ENCODE assay signal across 22 cellular contexts in genomic region chr3:123743121-123743520, GRCh38.
"Had no signal": no experiment of that assay in that cellular context is flagged by ENCODE, and none has a peak within 500 bp of the region (broad histone marks: within the 10 kb centered on the region; RNA-seq: fewer than 3 reads in every experiment).

No MANE protein-coding gene starts in this region.

- H3K4me1 ChIP-seq: gastrocnemius medialis, heart left ventricle had no signal

- H3K9me3 Mint-ChIP-seq: activated CD4-positive, alpha-beta memory T cell treated with anti-CD3 and anti-CD28 coated beads, Interleukin-2, amount 10 ng/mL, durations not matched to agents 7 days and 5 days; activated naive CD4-positive, alpha-beta T cell treated with anti-CD3 and anti-CD28 coated beads for 36 hours; activated T-helper 2 cell treated with anti-CD3 and anti-CD28 coated beads, Interferon-gamma antibody, Interleukin-2, Interleukin-4, amounts not matched to agents 10 μg/mL and 5 μg/mL and 100 μg/mL, durations not matched to agents 14 hours and 24 hours and 36 hours; central memory CD8-positive, alpha-beta T cell; dendritic cell treated with granulocyte-macrophage colony-stimulating factor and Interleukin-4, amounts not matched to agents 40 ng/mL and 50 ng/mL, for 4 days; neural progenitor cell; type B pancreatic cell had no signal

- ATAC-seq: activated CD8-positive, alpha-beta memory T cell treated with anti-CD3 and anti-CD28 coated beads, Interleukin-2, amount 10 ng/mL, durations not matched to agents 7 days and 5 days; gastrocnemius medialis; heart left ventricle; left ventricle myocardium superior; stimulated activated naive CD8-positive, alpha-beta T cell treated with anti-CD3 and anti-CD28 coated beads, Interleukin-15, Interleukin-2, amounts not matched to agents 100 U/mL and 50 U/mL, for 24 hours had no signal

- H3K27ac Mint-ChIP-seq: activated CD4-positive, alpha-beta memory T cell treated with anti-CD3 and anti-CD28 coated beads, Interleukin-2, amount 10 ng/mL, durations not matched to agents 7 days and 5 days; activated CD8-positive, alpha-beta memory T cell treated with anti-CD3 and anti-CD28 coated beads, Interleukin-2, amount 10 ng/mL, durations not matched to agents 7 days and 5 days; activated naive CD4-positive, alpha-beta T cell treated with anti-CD3 and anti-CD28 coated beads for 36 hours; activated T-helper 2 cell treated with anti-CD3 and anti-CD28 coated beads, Interferon-gamma antibody, Interleukin-2, Interleukin-4, amounts not matched to agents 10 μg/mL and 5 μg/mL and 100 μg/mL, durations not matched to agents 14 hours and 24 hours and 36 hours; dendritic cell treated with granulocyte-macrophage colony-stimulating factor and Interleukin-4, amounts not matched to agents 40 ng/mL and 50 ng/mL, for 4 days; neural progenitor cell; progenitor cell of endocrine pancreas; type B pancreatic cell had no signal

- H3K4me1 Mint-ChIP-seq: activated CD4-positive, alpha-beta memory T cell treated with anti-CD3 and anti-CD28 coated beads, Interleukin-2, amount 10 ng/mL, durations not matched to agents 7 days and 5 days; activated CD8-positive, alpha-beta memory T cell treated with anti-CD3 and anti-CD28 coated beads, Interleukin-2, amount 10 ng/mL, durations not matched to agents 7 days and 5 days; central memory CD8-positive, alpha-beta T cell; neural progenitor cell had no signal

- H3K27ac ChIP-seq: brain microvascular endothelial cell, gastrocnemius medialis, heart left ventricle, neural progenitor cell had no signal

- H3K9ac ChIP-seq: neural progenitor cell had no signal

- H3K9me3 ChIP-seq: gastrocnemius medialis, heart left ventricle had no signal

- H3K36me3 Mint-ChIP-seq: activated CD8-positive, alpha-beta memory T cell treated with anti-CD3 and anti-CD28 coated beads, Interleukin-2, amount 10 ng/mL, durations not matched to agents 7 days and 5 days had no signal

- H3K4me3 ChIP-seq: gastrocnemius medialis, heart left ventricle, neural progenitor cell had no signal

- H3K4me3 Mint-ChIP-seq: activated CD4-positive, alpha-beta memory T cell treated with anti-CD3 and anti-CD28 coated beads, Interleukin-2, amount 10 ng/mL, durations not matched to agents 7 days and 5 days; activated CD8-positive, alpha-beta memory T cell treated with anti-CD3 and anti-CD28 coated beads, Interleukin-2, amount 10 ng/mL, durations not matched to agents 7 days and 5 days; activated naive CD4-positive, alpha-beta T cell treated with anti-CD3 and anti-CD28 coated beads for 36 hours; central memory CD8-positive, alpha-beta T cell; dendritic cell treated with granulocyte-macrophage colony-stimulating factor and Interleukin-4, amounts not matched to agents 40 ng/mL and 50 ng/mL, for 4 days; neural progenitor cell; type B pancreatic cell had no signal

- H3K36me3 ChIP-seq: brain microvascular endothelial cell, gastrocnemius medialis, heart left ventricle, neural progenitor cell had no signal

- DNase-seq: activated CD4-positive, alpha-beta memory T cell treated with anti-CD3 and anti-CD28 coated beads, Interleukin-2, amount 10 ng/mL, durations not matched to agents 7 days and 5 days; activated CD4-positive, alpha-beta T cell treated with anti-CD3 and anti-CD28 coated beads for 48 hours; activated CD4-positive, CD25-positive, alpha-beta regulatory T cell; activated CD8-positive, alpha-beta memory T cell treated with anti-CD3 and anti-CD28 coated beads, Interleukin-2, amount 10 ng/mL, durations not matched to agents 7 days and 5 days; activated naive CD4-positive, alpha-beta T cell treated with anti-CD3 and anti-CD28 coated beads for 36 hours; anterior cingulate cortex; brain microvascular endothelial cell; effector CD8-positive, alpha-beta T cell; gastrocnemius medialis; heart left ventricle; kidney glomerular epithelial cell; left ventricle myocardium superior; stimulated activated CD4-positive, alpha-beta T cell treated with anti-CD3 and anti-CD28 coated beads, Interleukin-2, amount 100 ng/mL, for 24 hours; stimulated activated naive CD8-positive, alpha-beta T cell treated with anti-CD3 and anti-CD28 coated beads, Interleukin-15, Interleukin-2, amounts not matched to agents 100 U/mL and 50 U/mL, for 24 hours; T-helper 1 cell; T1000 had no signal

- H3K27me3 Mint-ChIP-seq: dendritic cell treated with granulocyte-macrophage colony-stimulating factor and Interleukin-4, amounts not matched to agents 40 ng/mL and 50 ng/mL, for 4 days had no signal
